Comparison of ENCODE assay signal across 17 cellular contexts in genomic region chr6:80641591-80641990, GRCh38.
DNase-seq lines count a peak whose midpoint lies in the region; ATAC-seq and TF ChIP-seq lines count a peak whose summit lies in the region.
"Had no signal": no experiment of that assay in that cellular context is flagged by ENCODE, and none has a peak within 500 bp of the region (broad histone marks: within the 10 kb centered on the region; RNA-seq: fewer than 3 reads in every experiment).

No MANE protein-coding gene starts in this region.

- peaks cover 17% of the 10 kb centered on the region for H3K36me3 Mint-ChIP-seq in HFFc6 (ENCODE audit: low read depth)
- H3K36me3 Mint-ChIP-seq: CD14-positive monocyte had no signal

- no peak for ATAC-seq in GM19395 (IDR thresholded peaks at IDR 0.05; ENCODE audit: unreplicated experiment)
- ATAC-seq: A549, HepG2 had no signal

- TF ChIP-seq CTCF in HFFc6 (IDR thresholded peaks at IDR 0.05) (no peak), fibroblast of pulmonary artery (IDR thresholded peaks at IDR 0.05; ENCODE audit: low read length, missing control alignments) (no peak)

- peak overlapping the region; percentile 2; the same call in 1 of the 2 replicates for H3K4me3 Mint-ChIP-seq in HFFc6
- H3K4me3 Mint-ChIP-seq: CD14-positive monocyte had no signal

- peak; percentile 19 for DNase-seq in Daoy (ENCODE audit: low read depth)
- DNase-seq in HFFc6, result peak; percentile 60
- DNase-seq in amniotic epithelial cell (ENCODE audit: low read depth), result peak; percentile 78
- DNase-seq in fibroblast of pulmonary artery (ENCODE audit: low read depth), result peak; percentile 17
- DNase-seq in islet precursor cell, result no peak
- DNase-seq in NCI-H1105 treated with DMSO at 0.1 percent for 48 hours (lab: John Stamatoyannopoulos, UW), result no peak
- no peak for DNase-seq in Kasumi-1 (lab: John Stamatoyannopoulos, UW)
- DNase-seq: AML-193, MV-4-11, NCI-H1436 treated with DMSO at 0.1 percent for 48 hours, NCI-H2029 treated with DMSO at 0.1 percent for 48 hours, Right ventricle myocardium superior had no signal

- H3K27ac Mint-ChIP-seq in HFFc6, result peak overlapping the region; percentile 90
- H3K27ac Mint-ChIP-seq: CD14-positive monocyte had no signal

- H3K4me1 Mint-ChIP-seq in HFFc6 (ENCODE audit: low read depth), result peaks cover 65% of the 10 kb centered on the region
- H3K4me1 Mint-ChIP-seq: CD14-positive monocyte had no signal

- peaks cover 19% of the 10 kb centered on the region for H3K9me3 Mint-ChIP-seq in HFFc6

- H3K27me3 Mint-ChIP-seq in HFFc6 (ENCODE audit: insufficient read depth), result no peaks in the 10 kb centered on the region; the same call in 1 of the 2 replicates

- no peak overlapping the region for H3K4me3 ChIP-seq in fibroblast of pulmonary artery (replicated peaks; ENCODE audit: low read depth, low read length)
- H3K4me3 ChIP-seq: A549, SK-N-MC had no signal

Comparison
In these comparisons a context has a peak if more than half of its experiments do, and no peak if none do; other contexts are left out.
1. DNase-seq: peak in Daoy (single experiment), HFFc6 (single experiment), amniotic epithelial cell (single experiment) and fibroblast of pulmonary artery (single experiment); none in islet precursor cell (single experiment), NCI-H1105 treated with DMSO at 0.1 percent for 48 hours (single experiment) and Kasumi-1 (0 of 2).